Comparison of ENCODE assay signal across 28 cellular contexts in genomic region chr17:19510903-19511302, GRCh38. TPM values are rescaled to one million over a fixed set of nuclear protein-coding genes. Genes with fewer than 3 reads are reported as not detected.
A peak's percentile ranks its signal among the peaks of the same experiment; 100 is the strongest.
DNase-seq lines count a peak whose midpoint lies in the region; ATAC-seq, FAIRE-seq and TF ChIP-seq lines count a peak whose summit lies in the region.
"Had no signal": no experiment of that assay in that cellular context is flagged by ENCODE, and none has a peak within 500 bp of the region (broad histone marks: within the 10 kb centered on the region; RNA-seq: fewer than 3 reads in every experiment).

No MANE protein-coding gene starts in this region.

- H3K4me1 ChIP-seq in breast epithelium: no peaks in the 10 kb centered on the region
- H3K4me1 ChIP-seq in osteoblast (ENCODE audit: insufficient read depth, low read length): peaks cover 3% of the 10 kb centered on the region
- H3K4me1 ChIP-seq: SJSA1 had no signal

- POLR2A ChIA-PET in MCF 10A (lab: Yijun Ruan, JAX): no interaction called here

- BruUV-seq in MCF 10A (replicated peaks; lab: Mats Ljungman, UMichigan): no TSS peak

- no peaks in the 10 kb centered on the region for H4K20me1 ChIP-seq in osteoblast (ENCODE audit: insufficient read depth, low read length)

- no peak overlapping the region for H3K4me3 Mint-ChIP-seq in MCF 10A (ENCODE audit: unreplicated experiment)
- H3K4me3 Mint-ChIP-seq: activated naive CD8-positive, alpha-beta T cell; B cell; effector memory CD8-positive, alpha-beta T cell had no signal

- no peaks in the 10 kb centered on the region for H3K27me3 Mint-ChIP-seq in MCF 10A (ENCODE audit: insufficient read depth, unreplicated experiment)
- H3K27me3 Mint-ChIP-seq: activated naive CD8-positive, alpha-beta T cell; B cell had no signal

- no peaks in the 10 kb centered on the region for H3K36me3 ChIP-seq in breast epithelium
- H3K36me3 ChIP-seq in osteoblast (ENCODE audit: insufficient read depth, low read length): no peaks in the 10 kb centered on the region
- H3K36me3 ChIP-seq: esophagus muscularis mucosa, gastrocnemius medialis, MG63, SJSA1, thoracic aorta had no signal

- intact Hi-C loops in breast epithelium (cut with DNase I; ENCODE audit: low total_unique reads) (no loop called here), MCF 10A (cut with micrococcal nuclease) (no loop called here), dorsolateral prefrontal cortex (cut with DNase I) (loop anchor here (5.0 kb wide), 4 partner anchors 129 to 256 kb away; partner anchors contain the start of genes ALDH3A2 (in 2 of the 2) and B9D1 (in 1 of the 2))

- H2AFZ ChIP-seq in osteoblast (ENCODE audit: low read length): peak overlapping the region; percentile 41

- ATAC-seq in HG02610 (IDR thresholded peaks at IDR 0.05; ENCODE audit: unreplicated experiment) (no peak), HG03175 (IDR thresholded peaks at IDR 0.05; ENCODE audit: unreplicated experiment) (no peak)
- ATAC-seq: effector memory CD8-positive, alpha-beta T cell; gastrocnemius medialis had no signal

- H3K9me3 Mint-ChIP-seq in MCF 10A (ENCODE audit: unreplicated experiment): no peaks in the 10 kb centered on the region
- H3K9me3 Mint-ChIP-seq: activated T-helper 2 cell treated with anti-CD3 and anti-CD28 coated beads, Interferon-gamma antibody, Interleukin-2, Interleukin-4, amounts not matched to agents 10 μg/mL and 5 μg/mL and 100 μg/mL, durations not matched to agents 14 hours and 24 hours and 36 hours; effector memory CD8-positive, alpha-beta T cell had no signal

- no peak overlapping the region for H3K27ac Mint-ChIP-seq in MCF 10A (ENCODE audit: low read depth, unreplicated experiment)
- H3K27ac Mint-ChIP-seq: activated naive CD8-positive, alpha-beta T cell; activated T-helper 2 cell treated with anti-CD3 and anti-CD28 coated beads, Interferon-gamma antibody, Interleukin-2, Interleukin-4, amounts not matched to agents 10 μg/mL and 5 μg/mL and 100 μg/mL, durations not matched to agents 14 hours and 24 hours and 36 hours; B cell; effector memory CD8-positive, alpha-beta T cell had no signal

- H3K4me2 ChIP-seq in osteoblast (ENCODE audit: insufficient read depth, low read length): no peak overlapping the region

- H3K79me2 ChIP-seq in osteoblast (ENCODE audit: insufficient read depth, low read length): no peaks in the 10 kb centered on the region

- DNase-seq in breast epithelium (ENCODE audit: low spot score in 2 of 2) (no peak), MCF 10A (ENCODE audit: unreplicated experiment) (no peak), dorsolateral prefrontal cortex (peak in 6 of 10 donors; percentile 41 to 63 (median 54)), osteoblast (ENCODE audit: insufficient read length, low spot score, missing footprints) (no peak), HTR-8/SVneo (ENCODE audit: insufficient read length, low spot score) (no peak), C1 segment of cervical spinal cord (lab: John Stamatoyannopoulos, UW) (no peak)
- DNase-seq: activated CD4-positive, alpha-beta T cell treated with anti-CD3 and anti-CD28 coated beads for 4 hours; activated CD8-positive, alpha-beta memory T cell treated with anti-CD3 and anti-CD28 coated beads, Interleukin-2, amount 50 U/mL, for 4 hours; COR-L47; effector memory CD8-positive, alpha-beta T cell; gastrocnemius medialis; MG63; NCI-H1417 treated with DMSO at 0.1 percent for 48 hours; NCI-H2107; NK-92 treated with Interleukin-12 subunit alpha and Interleukin-12 subunit beta, amount 100 ng/mL, for 24 hours; T-helper 1 cell had no signal

- no peak overlapping the region for H3K4me3 ChIP-seq in breast epithelium
- no peak overlapping the region for H3K4me3 ChIP-seq in dorsolateral prefrontal cortex
- no peak overlapping the region for H3K4me3 ChIP-seq in osteoblast (ENCODE audit: insufficient read depth, low read length)
- H3K4me3 ChIP-seq: esophagus muscularis mucosa, gastrocnemius medialis, MG63, SJSA1, thoracic aorta had no signal

- TF ChIP-seq POLR2A in breast epithelium (IDR thresholded peaks at IDR 0.05): no peak

- no peaks in the 10 kb centered on the region for H3K4me1 Mint-ChIP-seq in MCF 10A (ENCODE audit: insufficient read depth, unreplicated experiment)

- no peaks in the 10 kb centered on the region for H3K27me3 ChIP-seq in breast epithelium
- no peaks in the 10 kb centered on the region for H3K27me3 ChIP-seq in dorsolateral prefrontal cortex
- H3K27me3 ChIP-seq in osteoblast (ENCODE audit: insufficient read depth, low read length): no peaks in the 10 kb centered on the region
- H3K27me3 ChIP-seq: esophagus muscularis mucosa, MG63, SJSA1 had no signal

- H3K27ac ChIP-seq in breast epithelium (peak overlapping the region; percentile 33 to 36), dorsolateral prefrontal cortex (peak overlapping the region in 38 of 59 donors; percentile 1 to 75 (median 54)), osteoblast (ENCODE audit: low read depth, low read length) (no peak overlapping the region)
- H3K27ac ChIP-seq: esophagus muscularis mucosa, gastrocnemius medialis, SJSA1 had no signal

- H3K36me3 Mint-ChIP-seq in MCF 10A (ENCODE audit: insufficient read depth, unreplicated experiment): peaks cover 19% of the 10 kb centered on the region
- H3K36me3 Mint-ChIP-seq: activated naive CD8-positive, alpha-beta T cell had no signal

- TF ChIP-seq CTCF in breast epithelium (IDR thresholded peaks at IDR 0.05) (no peak), MCF 10A (IDR thresholded peaks at IDR 0.05; ENCODE audit: unreplicated experiment) (no peak), dorsolateral prefrontal cortex (IDR thresholded peaks at IDR 0.05 in 54 of 56, conservative IDR thresholded peaks at IDR 0.05 in 2 of 56; ENCODE audit: low read depth in 1 of 56, partially characterized antibody in 56 of 56) (no peak), osteoblast (IDR thresholded peaks at IDR 0.05; ENCODE audit: extremely low read depth, low read depth, low read length) (no peak)

- no peak for FAIRE-seq in HTR-8/SVneo (lab: Jason Lieb, UNC)
- FAIRE-seq: GM19239, islet of Langerhans, RCC 7860 had no signal

- H3K9me3 ChIP-seq in breast epithelium (no peaks in the 10 kb centered on the region), osteoblast (ENCODE audit: low read depth, low read length) (no peaks in the 10 kb centered on the region)
- H3K9me3 ChIP-seq: esophagus muscularis mucosa, gastrocnemius medialis, MG63, SJSA1, thoracic aorta had no signal

- CTCF ChIA-PET in MCF 10A (lab: Yijun Ruan, JAX): interaction anchor here (1.2 to 4.2 kb wide), 3 partner anchors 209 to 253 kb away, joined by 8 to 120 read pairs (median 46); no protein-coding TSS in a partner anchor

RNA-seq across cellular contexts. Expression of gene SLC47A1, which starts 22.8 kb away (rescaled TPM):
- total RNA-seq in breast epithelium (10 to 100 TPM in 1 of 3 donors, 1 to 10 TPM in 2; 3.8 to 22.1 (median 8.8) TPM), MCF 10A (2022) (1.1 TPM in 1 of 2 replicates, not detected in the other), dorsolateral prefrontal cortex (10 to 100 TPM in 39 of 120 experiments, 1 to 10 TPM in 81; 2.9 to 45.9 (median 8.2) TPM), osteoblast (0.88 and 1.1 TPM in 2 replicates)
- total RNA-seq: B cell, Daoy, SJSA1 had no signal

Comparison
In these comparisons a context has a peak if more than half of its experiments do, and no peak if none do; other contexts are left out.
1. DNase-seq: peak in dorsolateral prefrontal cortex (6 of 10); none in breast epithelium (0 of 2), MCF 10A (single experiment), osteoblast (single experiment), HTR-8/SVneo (single experiment) and C1 segment of cervical spinal cord (0 of 14).
2. intact Hi-C loops: an anchor here in dorsolateral prefrontal cortex (5.0 kb wide); none called in breast epithelium and MCF 10A.